30 cellular contexts compared by ENCODE assay signal in the genomic region with DNA sequence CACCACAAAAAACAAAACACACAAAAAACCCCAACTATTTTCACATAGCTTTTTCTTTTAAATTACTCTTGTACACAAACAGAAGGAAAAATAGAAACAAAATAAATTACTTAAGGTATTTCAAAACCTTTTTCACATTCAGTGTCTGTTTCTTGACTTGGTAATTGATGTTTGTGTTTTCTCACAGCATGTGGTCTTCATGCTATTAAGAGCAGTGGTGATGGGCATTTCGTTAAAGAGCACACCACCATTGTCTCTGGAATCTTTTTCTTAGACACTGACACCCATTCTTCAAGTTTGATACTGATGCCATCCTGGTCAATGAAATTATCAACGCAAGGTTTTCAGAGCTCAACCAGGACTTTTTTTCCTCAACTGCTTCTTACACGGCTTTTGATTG.
"Had no signal": no experiment of that assay in that cellular context is flagged by ENCODE, and none has a peak within 500 bp of the region (broad histone marks: within the 10 kb centered on the region; RNA-seq: fewer than 3 reads in every experiment).

No MANE protein-coding gene starts in this region.

- DNase-seq: naive thymus-derived CD8-positive, alpha-beta T cell; nephron progenitor cell; occipital lobe; ovary; posterior cingulate gyrus; psoas muscle; right cardiac atrium; right lobe of liver; sigmoid colon; small intestine; stimulated activated CD4-positive, alpha-beta T cell treated with anti-CD3 and anti-CD28 coated beads, Interleukin-15, amount 100 ng/mL, for 24 hours; stimulated activated CD4-positive, alpha-beta T cell treated with anti-CD3 and anti-CD28 coated beads, Interleukin-2, amount 100 ng/mL, for 24 hours; stimulated activated CD4-positive, alpha-beta T cell treated with anti-CD3 and anti-CD28 coated beads, Interleukin-2, amount 100 ng/mL, for 48 hours; stimulated activated CD4-positive, alpha-beta T cell treated with anti-CD3 and anti-CD28 coated beads, Interleukin-4, amount 100 ng/mL, for 24 hours; stimulated activated naive B cell treated with anti-CD40 and anti-IgM and Interleukin-4, amounts not matched to agents 10 μg/mL and 1 μg/mL and 100 μg/mL, for 72 hours; stimulated activated naive CD4-positive, alpha-beta T cell treated with Interleukin-2 at 50 U/mL for 16 hours; stomach; thyroid gland; trophoblast cell; upper lobe of left lung had no signal

- H3K9me3 ChIP-seq: ovary, psoas muscle, right lobe of liver, sigmoid colon, stomach, thoracic aorta, thyroid gland, tibial nerve, upper lobe of left lung, vagina had no signal

- H3K9me3 Mint-ChIP-seq: naive thymus-derived CD8-positive, alpha-beta T cell; natural killer cell treated with Interleukin-12 subunit alpha and Interleukin-12 subunit beta and Interleukin-15 and Interleukin-18, amount 100 ng/mL, for 72 hours; nephron progenitor cell; neural crest cell; stimulated activated effector memory CD8-positive, alpha-beta T cell treated with anti-CD3 and anti-CD28 coated beads, Interleukin-12 subunit alpha, Interleukin-12 subunit beta, amount 100 ng/mL, for 72 hours; stimulated activated naive B cell treated with anti-CD40 and anti-IgM and Interleukin-4, amounts not matched to agents 10 μg/mL and 1 μg/mL and 100 μg/mL, for 72 hours; stimulated activated naive CD8-positive, alpha-beta T cell treated with anti-CD3 and anti-CD28 coated beads, Interleukin-15, Interleukin-2, amounts not matched to agents 100 ng/mL and 50 ng/mL, for 24 hours had no signal

- H3K9ac ChIP-seq: parathyroid adenoma had no signal

- H3K27me3 ChIP-seq: ovary, right lobe of liver, thyroid gland, vagina had no signal

- H3K36me3 ChIP-seq: ovary, right lobe of liver, sigmoid colon, thoracic aorta, thyroid gland, tibial nerve, upper lobe of left lung, vagina had no signal

- H3K79me2 ChIP-seq: parathyroid adenoma had no signal

- H3K36me3 Mint-ChIP-seq: naive thymus-derived CD8-positive, alpha-beta T cell; natural killer cell treated with Interleukin-12 subunit alpha and Interleukin-12 subunit beta and Interleukin-15 and Interleukin-18, amount 100 ng/mL, for 72 hours; stimulated activated effector memory CD8-positive, alpha-beta T cell treated with anti-CD3 and anti-CD28 coated beads, Interleukin-12 subunit alpha, Interleukin-12 subunit beta, amount 100 ng/mL, for 72 hours; stimulated activated naive B cell treated with anti-CD40 and anti-IgM and Interleukin-4, amounts not matched to agents 10 μg/mL and 1 μg/mL and 100 μg/mL, for 72 hours had no signal

- H2AFZ ChIP-seq: parathyroid adenoma had no signal

- H3K4me1 Mint-ChIP-seq: stimulated activated effector memory CD8-positive, alpha-beta T cell treated with anti-CD3 and anti-CD28 coated beads, Interleukin-12 subunit alpha, Interleukin-12 subunit beta, amount 100 ng/mL, for 72 hours had no signal

- ATAC-seq: naive thymus-derived CD8-positive, alpha-beta T cell; natural killer cell treated with Interleukin-12 subunit alpha and Interleukin-12 subunit beta and Interleukin-15 and Interleukin-18, amount 100 ng/mL, for 72 hours; psoas muscle; right cardiac atrium; right lobe of liver; stimulated activated effector memory CD8-positive, alpha-beta T cell treated with anti-CD3 and anti-CD28 coated beads, Interleukin-12 subunit alpha, Interleukin-12 subunit beta, amount 100 ng/mL, for 72 hours; stimulated activated naive B cell treated with anti-CD40 and anti-IgM and Interleukin-4, amounts not matched to agents 10 μg/mL and 1 μg/mL and 100 μg/mL, for 72 hours had no signal

- H3K4me1 ChIP-seq: parathyroid adenoma, right lobe of liver, tibial nerve, upper lobe of left lung, vagina had no signal

- H3K4me3 Mint-ChIP-seq: naive thymus-derived CD8-positive, alpha-beta T cell; natural killer cell treated with Interleukin-12 subunit alpha and Interleukin-12 subunit beta and Interleukin-15 and Interleukin-18, amount 100 ng/mL, for 72 hours; nephron progenitor cell; neural crest cell; stimulated activated effector memory CD8-positive, alpha-beta T cell treated with anti-CD3 and anti-CD28 coated beads, Interleukin-12 subunit alpha, Interleukin-12 subunit beta, amount 100 ng/mL, for 72 hours; stimulated activated naive B cell treated with anti-CD40 and anti-IgM and Interleukin-4, amounts not matched to agents 10 μg/mL and 1 μg/mL and 100 μg/mL, for 72 hours; stimulated activated naive CD8-positive, alpha-beta T cell treated with anti-CD3 and anti-CD28 coated beads, Interleukin-15, Interleukin-2, amounts not matched to agents 100 ng/mL and 50 ng/mL, for 24 hours had no signal

- H3K4me3 ChIP-seq: ovary, psoas muscle, right lobe of liver, sigmoid colon, stomach, thoracic aorta, thyroid gland, tibial nerve, upper lobe of left lung, vagina had no signal

- H3K27ac ChIP-seq: ovary, parathyroid adenoma, psoas muscle, right lobe of liver, sigmoid colon, stomach, thoracic aorta, thyroid gland, tibial nerve, upper lobe of left lung, vagina had no signal

- FAIRE-seq: small intestine, urothelium cell line had no signal

- H3K27ac Mint-ChIP-seq: natural killer cell treated with Interleukin-12 subunit alpha and Interleukin-12 subunit beta and Interleukin-15 and Interleukin-18, amount 100 ng/mL, for 72 hours; nephron progenitor cell; progenitor cell of endocrine pancreas; stimulated activated effector memory CD8-positive, alpha-beta T cell treated with anti-CD3 and anti-CD28 coated beads, Interleukin-12 subunit alpha, Interleukin-12 subunit beta, amount 100 ng/mL, for 72 hours; stimulated activated naive B cell treated with anti-CD40 and anti-IgM and Interleukin-4, amounts not matched to agents 10 μg/mL and 1 μg/mL and 100 μg/mL, for 72 hours; stimulated activated naive CD8-positive, alpha-beta T cell treated with anti-CD3 and anti-CD28 coated beads, Interleukin-15, Interleukin-2, amounts not matched to agents 100 ng/mL and 50 ng/mL, for 24 hours had no signal
